In the genomic region with DNA sequence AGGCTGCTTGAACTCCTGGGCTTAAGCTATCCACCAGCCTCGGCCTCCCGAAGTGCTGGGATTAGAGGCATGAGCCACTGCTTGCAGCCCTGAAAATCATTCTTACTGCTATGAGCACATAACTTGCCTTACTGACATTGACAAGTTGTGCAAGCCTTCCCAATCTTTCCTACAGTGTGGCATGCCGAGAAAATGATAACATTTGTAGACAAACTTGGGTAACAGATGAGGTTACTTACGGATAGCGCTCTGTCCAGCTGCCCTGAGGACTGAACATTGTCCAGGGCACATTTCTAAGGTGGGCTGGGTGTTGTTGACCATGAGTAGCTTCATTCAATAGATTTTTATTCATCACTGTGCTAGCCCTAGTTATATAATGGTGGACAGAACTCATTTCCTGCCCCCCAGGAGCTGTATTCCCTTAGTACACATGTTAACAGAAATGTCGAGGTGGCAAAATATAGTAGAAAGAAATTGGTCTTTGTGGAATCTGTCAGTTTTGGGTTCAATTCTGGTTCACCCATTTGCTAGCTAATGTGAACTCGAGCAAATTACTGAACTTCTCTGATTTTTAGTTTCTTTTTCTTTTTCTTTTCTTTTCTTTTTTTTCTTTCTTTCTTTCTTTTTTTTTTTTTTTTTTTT, we compare ENCODE assay signal across 1 cellular context.
TF ChIP-seq lines count a peak whose summit lies in the region.

No MANE protein-coding gene starts in this region.

TF ChIP-seq in HepG2, 621 proteins besides CTCF, POLR2A, EP300 and RAD21 (continued from another document and continues in another):
- TF ChIP-seq, protein P1, sequence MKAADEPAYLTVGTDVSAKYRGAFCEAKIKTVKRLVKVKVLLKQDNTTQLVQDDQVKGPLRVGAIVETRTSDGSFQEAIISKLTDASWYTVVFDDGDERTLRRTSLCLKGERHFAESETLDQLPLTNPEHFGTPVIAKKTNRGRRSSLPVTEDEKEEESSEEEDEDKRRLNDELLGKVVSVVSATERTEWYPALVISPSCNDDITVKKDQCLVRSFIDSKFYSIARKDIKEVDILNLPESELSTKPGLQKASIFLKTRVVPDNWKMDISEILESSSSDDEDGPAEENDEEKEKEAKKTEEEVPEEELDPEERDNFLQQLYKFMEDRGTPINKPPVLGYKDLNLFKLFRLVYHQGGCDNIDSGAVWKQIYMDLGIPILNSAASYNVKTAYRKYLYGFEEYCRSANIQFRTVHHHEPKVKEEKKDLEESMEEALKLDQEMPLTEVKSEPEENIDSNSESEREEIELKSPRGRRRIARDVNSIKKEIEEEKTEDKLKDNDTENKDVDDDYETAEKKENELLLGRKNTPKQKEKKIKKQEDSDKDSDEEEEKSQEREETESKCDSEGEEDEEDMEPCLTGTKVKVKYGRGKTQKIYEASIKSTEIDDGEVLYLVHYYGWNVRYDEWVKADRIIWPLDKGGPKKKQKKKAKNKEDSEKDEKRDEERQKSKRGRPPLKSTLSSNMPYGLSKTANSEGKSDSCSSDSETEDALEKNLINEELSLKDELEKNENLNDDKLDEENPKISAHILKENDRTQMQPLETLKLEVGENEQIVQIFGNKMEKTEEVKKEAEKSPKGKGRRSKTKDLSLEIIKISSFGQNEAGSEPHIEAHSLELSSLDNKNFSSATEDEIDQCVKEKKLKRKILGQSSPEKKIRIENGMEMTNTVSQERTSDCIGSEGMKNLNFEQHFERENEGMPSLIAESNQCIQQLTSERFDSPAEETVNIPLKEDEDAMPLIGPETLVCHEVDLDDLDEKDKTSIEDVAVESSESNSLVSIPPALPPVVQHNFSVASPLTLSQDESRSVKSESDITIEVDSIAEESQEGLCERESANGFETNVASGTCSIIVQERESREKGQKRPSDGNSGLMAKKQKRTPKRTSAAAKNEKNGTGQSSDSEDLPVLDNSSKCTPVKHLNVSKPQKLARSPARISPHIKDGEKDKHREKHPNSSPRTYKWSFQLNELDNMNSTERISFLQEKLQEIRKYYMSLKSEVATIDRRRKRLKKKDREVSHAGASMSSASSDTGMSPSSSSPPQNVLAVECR (CRISPR knock-in tag; IDR thresholded peaks at IDR 0.05; ENCODE audit: borderline replicate concordance), result no peak
- TF ChIP-seq NFYB (CRISPR knock-in tag; IDR thresholded peaks at IDR 0.05), result no peak
- no peak for TF ChIP-seq ZNF382 (CRISPR knock-in tag; IDR thresholded peaks at IDR 0.05; ENCODE audit: borderline replicate concordance)
- peak; percentile 21; the same call in 1 of the 2 replicates for TF ChIP-seq RCOR2 (CRISPR knock-in tag; IDR thresholded peaks at IDR 0.05)
- no peak for TF ChIP-seq HMGA1 (CRISPR knock-in tag; conservative IDR thresholded peaks at IDR 0.05)
- TF ChIP-seq, protein P2, sequence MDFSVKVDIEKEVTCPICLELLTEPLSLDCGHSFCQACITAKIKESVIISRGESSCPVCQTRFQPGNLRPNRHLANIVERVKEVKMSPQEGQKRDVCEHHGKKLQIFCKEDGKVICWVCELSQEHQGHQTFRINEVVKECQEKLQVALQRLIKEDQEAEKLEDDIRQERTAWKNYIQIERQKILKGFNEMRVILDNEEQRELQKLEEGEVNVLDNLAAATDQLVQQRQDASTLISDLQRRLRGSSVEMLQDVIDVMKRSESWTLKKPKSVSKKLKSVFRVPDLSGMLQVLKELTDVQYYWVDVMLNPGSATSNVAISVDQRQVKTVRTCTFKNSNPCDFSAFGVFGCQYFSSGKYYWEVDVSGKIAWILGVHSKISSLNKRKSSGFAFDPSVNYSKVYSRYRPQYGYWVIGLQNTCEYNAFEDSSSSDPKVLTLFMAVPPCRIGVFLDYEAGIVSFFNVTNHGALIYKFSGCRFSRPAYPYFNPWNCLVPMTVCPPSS (IDR thresholded peaks at IDR 0.05), result no peak
- TF ChIP-seq KDM3A (CRISPR knock-in tag; IDR thresholded peaks at IDR 0.05; ENCODE audit: low read depth), result no peak
- TF ChIP-seq ZSCAN20 (CRISPR knock-in tag; IDR thresholded peaks at IDR 0.05; ENCODE audit: borderline replicate concordance), result no peak
- peak; percentile 77 for TF ChIP-seq HNF4A (CRISPR knock-in tag; IDR thresholded peaks at IDR 0.05)
- TF ChIP-seq HNRNPLL (IDR thresholded peaks at IDR 0.05; ENCODE audit: low read depth, low read length, poor library complexity, severe bottlenecking), result no peak
- no peak for TF ChIP-seq ZNF367 (CRISPR knock-in tag; IDR thresholded peaks at IDR 0.05; ENCODE audit: borderline replicate concordance)
- TF ChIP-seq, protein P3, sequence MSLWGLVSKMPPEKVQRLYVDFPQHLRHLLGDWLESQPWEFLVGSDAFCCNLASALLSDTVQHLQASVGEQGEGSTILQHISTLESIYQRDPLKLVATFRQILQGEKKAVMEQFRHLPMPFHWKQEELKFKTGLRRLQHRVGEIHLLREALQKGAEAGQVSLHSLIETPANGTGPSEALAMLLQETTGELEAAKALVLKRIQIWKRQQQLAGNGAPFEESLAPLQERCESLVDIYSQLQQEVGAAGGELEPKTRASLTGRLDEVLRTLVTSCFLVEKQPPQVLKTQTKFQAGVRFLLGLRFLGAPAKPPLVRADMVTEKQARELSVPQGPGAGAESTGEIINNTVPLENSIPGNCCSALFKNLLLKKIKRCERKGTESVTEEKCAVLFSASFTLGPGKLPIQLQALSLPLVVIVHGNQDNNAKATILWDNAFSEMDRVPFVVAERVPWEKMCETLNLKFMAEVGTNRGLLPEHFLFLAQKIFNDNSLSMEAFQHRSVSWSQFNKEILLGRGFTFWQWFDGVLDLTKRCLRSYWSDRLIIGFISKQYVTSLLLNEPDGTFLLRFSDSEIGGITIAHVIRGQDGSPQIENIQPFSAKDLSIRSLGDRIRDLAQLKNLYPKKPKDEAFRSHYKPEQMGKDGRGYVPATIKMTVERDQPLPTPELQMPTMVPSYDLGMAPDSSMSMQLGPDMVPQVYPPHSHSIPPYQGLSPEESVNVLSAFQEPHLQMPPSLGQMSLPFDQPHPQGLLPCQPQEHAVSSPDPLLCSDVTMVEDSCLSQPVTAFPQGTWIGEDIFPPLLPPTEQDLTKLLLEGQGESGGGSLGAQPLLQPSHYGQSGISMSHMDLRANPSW (CRISPR knock-in tag; IDR thresholded peaks at IDR 0.05; ENCODE audit: borderline replicate concordance), result no peak
- TF ChIP-seq, protein P4, sequence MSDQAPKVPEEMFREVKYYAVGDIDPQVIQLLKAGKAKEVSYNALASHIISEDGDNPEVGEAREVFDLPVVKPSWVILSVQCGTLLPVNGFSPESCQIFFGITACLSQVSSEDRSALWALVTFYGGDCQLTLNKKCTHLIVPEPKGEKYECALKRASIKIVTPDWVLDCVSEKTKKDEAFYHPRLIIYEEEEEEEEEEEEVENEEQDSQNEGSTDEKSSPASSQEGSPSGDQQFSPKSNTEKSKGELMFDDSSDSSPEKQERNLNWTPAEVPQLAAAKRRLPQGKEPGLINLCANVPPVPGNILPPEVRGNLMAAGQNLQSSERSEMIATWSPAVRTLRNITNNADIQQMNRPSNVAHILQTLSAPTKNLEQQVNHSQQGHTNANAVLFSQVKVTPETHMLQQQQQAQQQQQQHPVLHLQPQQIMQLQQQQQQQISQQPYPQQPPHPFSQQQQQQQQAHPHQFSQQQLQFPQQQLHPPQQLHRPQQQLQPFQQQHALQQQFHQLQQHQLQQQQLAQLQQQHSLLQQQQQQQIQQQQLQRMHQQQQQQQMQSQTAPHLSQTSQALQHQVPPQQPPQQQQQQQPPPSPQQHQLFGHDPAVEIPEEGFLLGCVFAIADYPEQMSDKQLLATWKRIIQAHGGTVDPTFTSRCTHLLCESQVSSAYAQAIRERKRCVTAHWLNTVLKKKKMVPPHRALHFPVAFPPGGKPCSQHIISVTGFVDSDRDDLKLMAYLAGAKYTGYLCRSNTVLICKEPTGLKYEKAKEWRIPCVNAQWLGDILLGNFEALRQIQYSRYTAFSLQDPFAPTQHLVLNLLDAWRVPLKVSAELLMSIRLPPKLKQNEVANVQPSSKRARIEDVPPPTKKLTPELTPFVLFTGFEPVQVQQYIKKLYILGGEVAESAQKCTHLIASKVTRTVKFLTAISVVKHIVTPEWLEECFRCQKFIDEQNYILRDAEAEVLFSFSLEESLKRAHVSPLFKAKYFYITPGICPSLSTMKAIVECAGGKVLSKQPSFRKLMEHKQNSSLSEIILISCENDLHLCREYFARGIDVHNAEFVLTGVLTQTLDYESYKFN (CRISPR knock-in tag; conservative IDR thresholded peaks at IDR 0.05), result peak; percentile 59; the same call in 1 of the 2 replicates
- TF ChIP-seq PHF20 (CRISPR knock-in tag; IDR thresholded peaks at IDR 0.05), result no peak
- TF ChIP-seq ZNF180 (CRISPR knock-in tag; IDR thresholded peaks at IDR 0.05; ENCODE audit: borderline replicate concordance, low read depth), result no peak
- peak; percentile 69 for TF ChIP-seq MIER2 (CRISPR knock-in tag; IDR thresholded peaks at IDR 0.05)
- TF ChIP-seq, protein P5, sequence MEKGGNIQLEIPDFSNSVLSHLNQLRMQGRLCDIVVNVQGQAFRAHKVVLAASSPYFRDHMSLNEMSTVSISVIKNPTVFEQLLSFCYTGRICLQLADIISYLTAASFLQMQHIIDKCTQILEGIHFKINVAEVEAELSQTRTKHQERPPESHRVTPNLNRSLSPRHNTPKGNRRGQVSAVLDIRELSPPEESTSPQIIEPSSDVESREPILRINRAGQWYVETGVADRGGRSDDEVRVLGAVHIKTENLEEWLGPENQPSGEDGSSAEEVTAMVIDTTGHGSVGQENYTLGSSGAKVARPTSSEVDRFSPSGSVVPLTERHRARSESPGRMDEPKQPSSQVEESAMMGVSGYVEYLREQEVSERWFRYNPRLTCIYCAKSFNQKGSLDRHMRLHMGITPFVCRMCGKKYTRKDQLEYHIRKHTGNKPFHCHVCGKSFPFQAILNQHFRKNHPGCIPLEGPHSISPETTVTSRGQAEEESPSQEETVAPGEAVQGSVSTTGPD (CRISPR knock-in tag; IDR thresholded peaks at IDR 0.05), result no peak
- TF ChIP-seq, protein P6, sequence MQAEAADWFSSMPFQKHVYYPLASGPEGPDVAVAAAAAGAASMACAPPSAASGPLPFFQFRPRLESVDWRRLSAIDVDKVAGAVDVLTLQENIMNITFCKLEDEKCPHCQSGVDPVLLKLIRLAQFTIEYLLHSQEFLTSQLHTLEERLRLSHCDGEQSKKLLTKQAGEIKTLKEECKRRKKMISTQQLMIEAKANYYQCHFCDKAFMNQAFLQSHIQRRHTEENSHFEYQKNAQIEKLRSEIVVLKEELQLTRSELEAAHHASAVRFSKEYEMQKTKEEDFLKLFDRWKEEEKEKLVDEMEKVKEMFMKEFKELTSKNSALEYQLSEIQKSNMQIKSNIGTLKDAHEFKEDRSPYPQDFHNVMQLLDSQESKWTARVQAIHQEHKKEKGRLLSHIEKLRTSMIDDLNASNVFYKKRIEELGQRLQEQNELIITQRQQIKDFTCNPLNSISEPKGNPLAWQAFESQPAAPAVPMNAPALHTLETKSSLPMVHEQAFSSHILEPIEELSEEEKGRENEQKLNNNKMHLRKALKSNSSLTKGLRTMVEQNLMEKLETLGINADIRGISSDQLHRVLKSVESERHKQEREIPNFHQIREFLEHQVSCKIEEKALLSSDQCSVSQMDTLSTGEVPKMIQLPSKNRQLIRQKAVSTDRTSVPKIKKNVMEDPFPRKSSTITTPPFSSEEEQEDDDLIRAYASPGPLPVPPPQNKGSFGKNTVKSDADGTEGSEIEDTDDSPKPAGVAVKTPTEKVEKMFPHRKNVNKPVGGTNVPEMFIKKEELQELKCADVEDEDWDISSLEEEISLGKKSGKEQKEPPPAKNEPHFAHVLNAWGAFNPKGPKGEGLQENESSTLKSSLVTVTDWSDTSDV (CRISPR knock-in tag; IDR thresholded peaks at IDR 0.05), result no peak
- TF ChIP-seq CAMTA2 (CRISPR knock-in tag; IDR thresholded peaks at IDR 0.05; ENCODE audit: borderline replicate concordance), result no peak
- TF ChIP-seq MEF2D (CRISPR knock-in tag; IDR thresholded peaks at IDR 0.05), result 0 out of 2 replicates have a peak, but pooled peaks have one; percentile 37
- TF ChIP-seq MED1 (CRISPR knock-in tag; IDR thresholded peaks at IDR 0.05), result peak; percentile 32; the same call in 1 of the 2 replicates
- TF ChIP-seq, protein P7, sequence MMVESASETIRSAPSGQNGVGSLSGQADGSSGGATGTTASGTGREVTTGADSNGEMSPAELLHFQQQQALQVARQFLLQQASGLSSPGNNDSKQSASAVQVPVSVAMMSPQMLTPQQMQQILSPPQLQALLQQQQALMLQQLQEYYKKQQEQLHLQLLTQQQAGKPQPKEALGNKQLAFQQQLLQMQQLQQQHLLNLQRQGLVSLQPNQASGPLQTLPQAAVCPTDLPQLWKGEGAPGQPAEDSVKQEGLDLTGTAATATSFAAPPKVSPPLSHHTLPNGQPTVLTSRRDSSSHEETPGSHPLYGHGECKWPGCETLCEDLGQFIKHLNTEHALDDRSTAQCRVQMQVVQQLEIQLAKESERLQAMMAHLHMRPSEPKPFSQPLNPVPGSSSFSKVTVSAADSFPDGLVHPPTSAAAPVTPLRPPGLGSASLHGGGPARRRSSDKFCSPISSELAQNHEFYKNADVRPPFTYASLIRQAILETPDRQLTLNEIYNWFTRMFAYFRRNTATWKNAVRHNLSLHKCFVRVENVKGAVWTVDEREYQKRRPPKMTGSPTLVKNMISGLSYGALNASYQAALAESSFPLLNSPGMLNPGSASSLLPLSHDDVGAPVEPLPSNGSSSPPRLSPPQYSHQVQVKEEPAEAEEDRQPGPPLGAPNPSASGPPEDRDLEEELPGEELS (CRISPR knock-in tag; IDR thresholded peaks at IDR 0.05), result peak; percentile 39; the same call in 1 of the 2 replicates
- TF ChIP-seq, protein P8, sequence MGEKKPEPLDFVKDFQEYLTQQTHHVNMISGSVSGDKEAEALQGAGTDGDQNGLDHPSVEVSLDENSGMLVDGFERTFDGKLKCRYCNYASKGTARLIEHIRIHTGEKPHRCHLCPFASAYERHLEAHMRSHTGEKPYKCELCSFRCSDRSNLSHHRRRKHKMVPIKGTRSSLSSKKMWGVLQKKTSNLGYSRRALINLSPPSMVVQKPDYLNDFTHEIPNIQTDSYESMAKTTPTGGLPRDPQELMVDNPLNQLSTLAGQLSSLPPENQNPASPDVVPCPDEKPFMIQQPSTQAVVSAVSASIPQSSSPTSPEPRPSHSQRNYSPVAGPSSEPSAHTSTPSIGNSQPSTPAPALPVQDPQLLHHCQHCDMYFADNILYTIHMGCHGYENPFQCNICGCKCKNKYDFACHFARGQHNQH (CRISPR knock-in tag; IDR thresholded peaks at IDR 0.05), result peak; percentile 31; the same call in 1 of the 2 replicates
- TF ChIP-seq, protein P9, sequence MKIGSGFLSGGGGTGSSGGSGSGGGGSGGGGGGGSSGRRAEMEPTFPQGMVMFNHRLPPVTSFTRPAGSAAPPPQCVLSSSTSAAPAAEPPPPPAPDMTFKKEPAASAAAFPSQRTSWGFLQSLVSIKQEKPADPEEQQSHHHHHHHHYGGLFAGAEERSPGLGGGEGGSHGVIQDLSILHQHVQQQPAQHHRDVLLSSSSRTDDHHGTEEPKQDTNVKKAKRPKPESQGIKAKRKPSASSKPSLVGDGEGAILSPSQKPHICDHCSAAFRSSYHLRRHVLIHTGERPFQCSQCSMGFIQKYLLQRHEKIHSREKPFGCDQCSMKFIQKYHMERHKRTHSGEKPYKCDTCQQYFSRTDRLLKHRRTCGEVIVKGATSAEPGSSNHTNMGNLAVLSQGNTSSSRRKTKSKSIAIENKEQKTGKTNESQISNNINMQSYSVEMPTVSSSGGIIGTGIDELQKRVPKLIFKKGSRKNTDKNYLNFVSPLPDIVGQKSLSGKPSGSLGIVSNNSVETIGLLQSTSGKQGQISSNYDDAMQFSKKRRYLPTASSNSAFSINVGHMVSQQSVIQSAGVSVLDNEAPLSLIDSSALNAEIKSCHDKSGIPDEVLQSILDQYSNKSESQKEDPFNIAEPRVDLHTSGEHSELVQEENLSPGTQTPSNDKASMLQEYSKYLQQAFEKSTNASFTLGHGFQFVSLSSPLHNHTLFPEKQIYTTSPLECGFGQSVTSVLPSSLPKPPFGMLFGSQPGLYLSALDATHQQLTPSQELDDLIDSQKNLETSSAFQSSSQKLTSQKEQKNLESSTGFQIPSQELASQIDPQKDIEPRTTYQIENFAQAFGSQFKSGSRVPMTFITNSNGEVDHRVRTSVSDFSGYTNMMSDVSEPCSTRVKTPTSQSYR (CRISPR knock-in tag; IDR thresholded peaks at IDR 0.05; ENCODE audit: borderline replicate concordance), result no peak
- TF ChIP-seq ZNF749 (CRISPR knock-in tag; IDR thresholded peaks at IDR 0.05; ENCODE audit: borderline replicate concordance), result no peak
- peak; percentile 75 for TF ChIP-seq GATAD2A (CRISPR knock-in tag; IDR thresholded peaks at IDR 0.05)
- no peak for TF ChIP-seq ZFP90 (CRISPR knock-in tag; IDR thresholded peaks at IDR 0.05; ENCODE audit: borderline replicate concordance)
- no peak for TF ChIP-seq ZNF296 (CRISPR knock-in tag; conservative IDR thresholded peaks at IDR 0.05)
